Comparison of ENCODE assay signal across 13 cellular contexts in genomic region chr3:45950686-45951600, GRCh38. TPM values are rescaled to one million over a fixed set of nuclear protein-coding genes. Genes with fewer than 3 reads are reported as not detected.
DNase-seq lines count a peak whose midpoint lies in the region; ATAC-seq and TF ChIP-seq lines count a peak whose summit lies in the region.
"Had no signal": no experiment of that assay in that cellular context is flagged by ENCODE, and none has a peak within 500 bp of the region (broad histone marks: within the 10 kb centered on the region; RNA-seq: fewer than 3 reads in every experiment).

No MANE protein-coding gene starts in this region.

- no peak overlapping the region for H3K27ac ChIP-seq in CD4-positive, alpha-beta T cell (ENCODE audit: low read depth, low read length)
- no peak overlapping the region for H3K27ac ChIP-seq in WERI-Rb-1
- H3K27ac ChIP-seq: brain microvascular endothelial cell, PC-9 had no signal

- no peak for TF ChIP-seq CTCF in CD4-positive, alpha-beta T cell (IDR thresholded peaks at IDR 0.05)
- TF ChIP-seq CTCF in WERI-Rb-1 (IDR thresholded peaks at IDR 0.05; ENCODE audit: low read depth, low read length) (no peak), progenitor cell of endocrine pancreas (IDR thresholded peaks at IDR 0.05; ENCODE audit: unreplicated experiment) (no peak)

- no peak overlapping the region for H3K4me3 Mint-ChIP-seq in CD4-positive, alpha-beta T cell
- peak overlapping the region; percentile 1 for H3K4me3 Mint-ChIP-seq in activated CD4-positive, alpha-beta T cell treated with anti-CD3 and anti-CD28 coated beads, Interleukin-2, amount 10 ng/mL, durations not matched to agents 7 days and 5 days
- no peak overlapping the region for H3K4me3 Mint-ChIP-seq in progenitor cell of endocrine pancreas (ENCODE audit: low read depth)

- no peaks in the 10 kb centered on the region for H3K9me3 Mint-ChIP-seq in CD4-positive, alpha-beta T cell
- H3K9me3 Mint-ChIP-seq in activated CD4-positive, alpha-beta T cell treated with anti-CD3 and anti-CD28 coated beads, Interleukin-2, amount 10 ng/mL, durations not matched to agents 7 days and 5 days: no peaks in the 10 kb centered on the region
- H3K9me3 Mint-ChIP-seq in progenitor cell of endocrine pancreas (ENCODE audit: low read depth): no peaks in the 10 kb centered on the region

- H3K9me3 ChIP-seq in CD4-positive, alpha-beta T cell (ENCODE audit: control insufficient read depth, low read length): no peaks in the 10 kb centered on the region
- no peaks in the 10 kb centered on the region for H3K9me3 ChIP-seq in WERI-Rb-1 (ENCODE audit: severe bottlenecking)

- peak in 6 of 10 experiments; percentile 20 to 35 (median 29) for DNase-seq in CD4-positive, alpha-beta T cell
- peak; percentile 76 for DNase-seq in activated CD4-positive, alpha-beta T cell treated with anti-CD3 and anti-CD28 coated beads, Interleukin-2, amount 10 ng/mL, durations not matched to agents 7 days and 5 days
- DNase-seq in activated naive CD8-positive, alpha-beta T cell treated with anti-CD3 and anti-CD28 coated beads, Interleukin-2, amount 50 U/mL, for 16 hours (ENCODE audit: low read depth, low spot score): peak; percentile 37
- DNase-seq in stimulated activated CD4-positive, alpha-beta T cell treated with anti-CD3 and anti-CD28 coated beads, Interleukin-4, amount 100 ng/mL, for 24 hours: peak; percentile 54
- DNase-seq in NOMO-1 treated with dmso at 0.1 percent for 144 hours (lab: John Stamatoyannopoulos, UW; ENCODE audit: unreplicated experiment) (no peak), WERI-Rb-1 (no peak), progenitor cell of endocrine pancreas (ENCODE audit: low spot score, unreplicated experiment) (no peak), NCI-H1048 (lab: John Stamatoyannopoulos, UW) (no peak)
- DNase-seq: brain microvascular endothelial cell, GDM1, NCI-H1930, PC-9 had no signal

- H3K27me3 ChIP-seq in CD4-positive, alpha-beta T cell (ENCODE audit: control insufficient read depth, insufficient read depth, low read length): no peaks in the 10 kb centered on the region
- H3K27me3 ChIP-seq in WERI-Rb-1 (ENCODE audit: insufficient read depth, low read depth, severe bottlenecking): no peaks in the 10 kb centered on the region
- H3K27me3 ChIP-seq: brain microvascular endothelial cell had no signal

- intact Hi-C loops in CD4-positive, alpha-beta T cell (cut with DNase I, micrococcal nuclease): loop anchor here in 1 of 2 experiments (5.0 kb wide), 1 partner anchor 41 kb away; no protein-coding TSS in a partner anchor

- CTCF ChIA-PET in CD4-positive, alpha-beta T cell (lab: Charles Lee): interaction anchor here (0.9 to 2.6 kb wide), 4 partner anchors 10 to 128 kb away, joined by 3 to 9 read pairs (median 6); no protein-coding TSS in a partner anchor
- CTCF ChIA-PET in activated CD4-positive, alpha-beta T cell treated with anti-CD3 and anti-CD28 coated beads, Interleukin-2, amount 10 ng/mL, durations not matched to agents 7 days and 5 days (lab: Charles Lee): interaction anchor here (0.6 to 4.2 kb wide), 16 partner anchors 9 to 237 kb away, joined by 3 to 20 read pairs (median 4); no protein-coding TSS in a partner anchor

- peak overlapping the region; percentile 80 for H3K27ac Mint-ChIP-seq in CD4-positive, alpha-beta T cell
- H3K27ac Mint-ChIP-seq in activated CD4-positive, alpha-beta T cell treated with anti-CD3 and anti-CD28 coated beads, Interleukin-2, amount 10 ng/mL, durations not matched to agents 7 days and 5 days: peak overlapping the region; percentile 87
- no peak overlapping the region for H3K27ac Mint-ChIP-seq in progenitor cell of endocrine pancreas

- POLR2A ChIA-PET in CD4-positive, alpha-beta T cell (lab: Charles Lee): interaction anchor here (0.7 to 1.7 kb wide), 12 partner anchors 11 to 117 kb away, joined by 3 to 9 read pairs (median 4); partner anchors contain the start of gene FYCO1
- POLR2A ChIA-PET in activated CD4-positive, alpha-beta T cell treated with anti-CD3 and anti-CD28 coated beads, Interleukin-2, amount 10 ng/mL, durations not matched to agents 7 days and 5 days (lab: Charles Lee): interaction anchor here (0.7 to 1.0 kb wide), 2 partner anchors 11 to 45 kb away, joined by 3 read pairs; no protein-coding TSS in a partner anchor

- no peaks in the 10 kb centered on the region for H3K27me3 Mint-ChIP-seq in CD4-positive, alpha-beta T cell
- no peaks in the 10 kb centered on the region for H3K27me3 Mint-ChIP-seq in activated CD4-positive, alpha-beta T cell treated with anti-CD3 and anti-CD28 coated beads, Interleukin-2, amount 10 ng/mL, durations not matched to agents 7 days and 5 days
- no peaks in the 10 kb centered on the region for H3K27me3 Mint-ChIP-seq in progenitor cell of endocrine pancreas

- ATAC-seq in CD4-positive, alpha-beta T cell (ENCODE audit: poor library complexity): peak; percentile 84

- H3K4me3 ChIP-seq in WERI-Rb-1 (ENCODE audit: low read depth, low read length): no peak overlapping the region
- H3K4me3 ChIP-seq: PC-9 had no signal

- peaks cover 100% of the 10 kb centered on the region for H3K36me3 ChIP-seq in WERI-Rb-1

- H3K36me3 Mint-ChIP-seq in CD4-positive, alpha-beta T cell (ENCODE audit: low read depth): peaks cover 98% of the 10 kb centered on the region
- peaks cover 97% of the 10 kb centered on the region for H3K36me3 Mint-ChIP-seq in activated CD4-positive, alpha-beta T cell treated with anti-CD3 and anti-CD28 coated beads, Interleukin-2, amount 10 ng/mL, durations not matched to agents 7 days and 5 days (ENCODE audit: low read depth)
- H3K36me3 Mint-ChIP-seq in progenitor cell of endocrine pancreas (ENCODE audit: insufficient read depth): peaks cover 9% of the 10 kb centered on the region

- H3K4me1 Mint-ChIP-seq in CD4-positive, alpha-beta T cell (ENCODE audit: low read depth): peaks cover 59% of the 10 kb centered on the region
- H3K4me1 Mint-ChIP-seq in activated CD4-positive, alpha-beta T cell treated with anti-CD3 and anti-CD28 coated beads, Interleukin-2, amount 10 ng/mL, durations not matched to agents 7 days and 5 days: peaks cover 61% of the 10 kb centered on the region
- no peaks in the 10 kb centered on the region for H3K4me1 Mint-ChIP-seq in progenitor cell of endocrine pancreas (ENCODE audit: low read depth)

RNA-seq across cellular contexts. Expression of gene CXCR6, which starts 7.7 kb away (rescaled TPM):
- 1 to 10 TPM; 1.7 to 2.0 TPM for total RNA-seq in CD4-positive, alpha-beta T cell
- total RNA-seq in activated CD4-positive, alpha-beta T cell treated with anti-CD3 and anti-CD28 coated beads, Interleukin-2, amount 10 ng/mL, durations not matched to agents 7 days and 5 days: 10 to 100 TPM; 17.6 to 18.0 TPM
- total RNA-seq in progenitor cell of endocrine pancreas: not detected in 2 replicates
- total RNA-seq: HT-29 had no signal

RNA-seq across cellular contexts. Expression of gene FYCO1, which starts 44.7 kb away (rescaled TPM):
- 10 to 100 TPM; 17.4 to 20.1 TPM for total RNA-seq in CD4-positive, alpha-beta T cell
- total RNA-seq in activated CD4-positive, alpha-beta T cell treated with anti-CD3 and anti-CD28 coated beads, Interleukin-2, amount 10 ng/mL, durations not matched to agents 7 days and 5 days: 10 to 100 TPM; 15.1 to 15.7 TPM
- total RNA-seq in progenitor cell of endocrine pancreas: 17.0 and 18.0 TPM in 2 replicates

Comparison
In these comparisons a context has a peak if more than half of its experiments do, and no peak if none do; other contexts are left out.
1. DNase-seq: peak in CD4-positive, alpha-beta T cell (6 of 10), activated CD4-positive, alpha-beta T cell treated with anti-CD3 and anti-CD28 coated beads, Interleukin-2, amount 10 ng/mL, durations not matched to agents 7 days and 5 days (single experiment), activated naive CD8-positive, alpha-beta T cell treated with anti-CD3 and anti-CD28 coated beads, Interleukin-2, amount 50 U/mL, for 16 hours (single experiment) and stimulated activated CD4-positive, alpha-beta T cell treated with anti-CD3 and anti-CD28 coated beads, Interleukin-4, amount 100 ng/mL, for 24 hours (single experiment); none in NOMO-1 treated with dmso at 0.1 percent for 144 hours (single experiment), WERI-Rb-1 (single experiment), progenitor cell of endocrine pancreas (single experiment) and NCI-H1048 (single experiment).
2. RNA of gene CXCR6, which starts 7.7 kb away (total RNA-seq): 17.6 to 18.0 TPM in activated CD4-positive, alpha-beta T cell treated with anti-CD3 and anti-CD28 coated beads, Interleukin-2, amount 10 ng/mL, durations not matched to agents 7 days and 5 days; 1.7 to 2.0 TPM in CD4-positive, alpha-beta T cell and not detected in progenitor cell of endocrine pancreas; every median in the first group is over 4 times any median in the second.